1 cellular context compared by ENCODE assay signal in the genomic region with DNA sequence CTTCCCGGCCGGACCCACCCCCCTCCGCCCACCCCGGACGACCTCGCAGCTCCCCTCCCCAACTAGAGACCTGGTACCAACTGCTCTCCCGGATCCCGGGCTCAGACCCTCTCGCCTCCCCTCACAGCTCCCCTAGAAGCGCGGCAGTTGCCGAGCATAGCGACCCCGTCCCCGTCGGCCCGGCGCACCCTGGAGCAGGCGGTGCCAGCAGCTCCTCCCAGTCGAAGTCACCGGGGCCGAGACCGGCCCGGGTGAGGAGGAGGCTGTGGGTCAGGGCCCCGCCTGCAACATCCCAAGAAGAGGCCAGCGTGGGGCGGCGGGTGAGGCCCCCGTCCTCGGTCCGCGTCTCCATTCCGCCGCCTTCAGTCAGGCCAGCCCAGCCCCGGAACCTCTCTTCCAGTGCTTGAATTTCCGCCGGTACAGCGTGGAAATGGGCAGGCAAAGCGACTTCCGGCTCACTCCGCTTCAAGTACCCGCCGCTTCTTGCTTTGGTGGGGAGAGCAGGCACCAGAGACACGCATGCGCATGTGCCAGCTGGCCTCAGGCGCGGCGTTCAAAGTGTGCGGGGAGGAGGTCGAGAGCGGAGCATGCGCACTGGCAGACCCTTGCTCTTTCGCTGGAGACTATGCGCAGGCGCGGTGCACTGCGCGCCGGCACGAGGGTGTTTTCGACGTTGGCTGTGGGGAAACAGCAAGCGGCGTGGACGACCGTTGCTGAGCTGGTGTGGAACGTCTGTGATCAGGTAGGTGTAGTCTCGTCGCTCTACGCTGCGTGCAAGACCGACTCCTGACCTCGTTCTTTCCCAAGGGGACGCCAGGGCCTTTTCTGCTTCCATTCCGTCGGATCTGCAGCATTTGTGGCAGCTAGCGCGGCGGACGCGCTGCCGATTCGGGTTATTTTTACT.
TF ChIP-seq lines count a peak whose summit lies in the region.

C10orf88 (minus strand) TSS at position 401 of the 904 bp plus-strand sequence; CDS start at position 352, 49 bp downstream.

TF ChIP-seq in HEK293, 187 proteins besides CTCF, POLR2A, EP300 and RAD21 (continued from another document and continues in another):
- TF ChIP-seq, protein P1, sequence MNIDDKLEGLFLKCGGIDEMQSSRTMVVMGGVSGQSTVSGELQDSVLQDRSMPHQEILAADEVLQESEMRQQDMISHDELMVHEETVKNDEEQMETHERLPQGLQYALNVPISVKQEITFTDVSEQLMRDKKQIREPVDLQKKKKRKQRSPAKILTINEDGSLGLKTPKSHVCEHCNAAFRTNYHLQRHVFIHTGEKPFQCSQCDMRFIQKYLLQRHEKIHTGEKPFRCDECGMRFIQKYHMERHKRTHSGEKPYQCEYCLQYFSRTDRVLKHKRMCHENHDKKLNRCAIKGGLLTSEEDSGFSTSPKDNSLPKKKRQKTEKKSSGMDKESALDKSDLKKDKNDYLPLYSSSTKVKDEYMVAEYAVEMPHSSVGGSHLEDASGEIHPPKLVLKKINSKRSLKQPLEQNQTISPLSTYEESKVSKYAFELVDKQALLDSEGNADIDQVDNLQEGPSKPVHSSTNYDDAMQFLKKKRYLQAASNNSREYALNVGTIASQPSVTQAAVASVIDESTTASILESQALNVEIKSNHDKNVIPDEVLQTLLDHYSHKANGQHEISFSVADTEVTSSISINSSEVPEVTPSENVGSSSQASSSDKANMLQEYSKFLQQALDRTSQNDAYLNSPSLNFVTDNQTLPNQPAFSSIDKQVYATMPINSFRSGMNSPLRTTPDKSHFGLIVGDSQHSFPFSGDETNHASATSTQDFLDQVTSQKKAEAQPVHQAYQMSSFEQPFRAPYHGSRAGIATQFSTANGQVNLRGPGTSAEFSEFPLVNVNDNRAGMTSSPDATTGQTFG (tag by site-specific recombination; IDR thresholded peaks at IDR 0.05; ENCODE audit: borderline replicate concordance): no peak
- TF ChIP-seq SCRT2 (tag by site-specific recombination; IDR thresholded peaks at IDR 0.05): 0 out of 2 replicates have a peak, but pooled peaks have one; percentile 29
- no peak for TF ChIP-seq ZNF837 (tag by site-specific recombination; IDR thresholded peaks at IDR 0.05)
- peak; percentile 92 for TF ChIP-seq ZBTB20 (tag by site-specific recombination; IDR thresholded peaks at IDR 0.05)
- no peak for TF ChIP-seq ZNF585B (tag by site-specific recombination; IDR thresholded peaks at IDR 0.05)
- TF ChIP-seq ZXDB (tag by site-specific recombination; IDR thresholded peaks at IDR 0.05): peak; percentile 91
- no peak for TF ChIP-seq ZNF138 (tag by site-specific recombination; IDR thresholded peaks at IDR 0.05; ENCODE audit: borderline replicate concordance)
- no peak for TF ChIP-seq MEIS1 (CRISPR knock-in tag; IDR thresholded peaks at IDR 0.05; ENCODE audit: borderline replicate concordance)
- TF ChIP-seq SCRT1 (tag by site-specific recombination; IDR thresholded peaks at IDR 0.05; ENCODE audit: borderline replicate concordance): no peak
- TF ChIP-seq, protein P2, sequence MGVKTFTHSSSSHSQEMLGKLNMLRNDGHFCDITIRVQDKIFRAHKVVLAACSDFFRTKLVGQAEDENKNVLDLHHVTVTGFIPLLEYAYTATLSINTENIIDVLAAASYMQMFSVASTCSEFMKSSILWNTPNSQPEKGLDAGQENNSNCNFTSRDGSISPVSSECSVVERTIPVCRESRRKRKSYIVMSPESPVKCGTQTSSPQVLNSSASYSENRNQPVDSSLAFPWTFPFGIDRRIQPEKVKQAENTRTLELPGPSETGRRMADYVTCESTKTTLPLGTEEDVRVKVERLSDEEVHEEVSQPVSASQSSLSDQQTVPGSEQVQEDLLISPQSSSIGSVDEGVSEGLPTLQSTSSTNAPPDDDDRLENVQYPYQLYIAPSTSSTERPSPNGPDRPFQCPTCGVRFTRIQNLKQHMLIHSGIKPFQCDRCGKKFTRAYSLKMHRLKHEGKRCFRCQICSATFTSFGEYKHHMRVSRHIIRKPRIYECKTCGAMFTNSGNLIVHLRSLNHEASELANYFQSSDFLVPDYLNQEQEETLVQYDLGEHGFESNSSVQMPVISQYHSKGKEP (tag by site-specific recombination; IDR thresholded peaks at IDR 0.05): no peak; the same call in 1 of the 2 replicates
- peak; percentile 45; the same call in 1 of the 2 replicates for TF ChIP-seq ZNF133 (tag by site-specific recombination; IDR thresholded peaks at IDR 0.05)
- no peak for TF ChIP-seq ELK4 (IDR thresholded peaks at IDR 0.05; ENCODE audit: borderline replicate concordance, low read depth, low read length)
- TF ChIP-seq ZNF121 (tag by site-specific recombination; IDR thresholded peaks at IDR 0.05): no peak; the same call in 1 of the 2 replicates
- TF ChIP-seq ZBTB1 (tag by site-specific recombination; IDR thresholded peaks at IDR 0.05): no peak; the same call in 1 of the 2 replicates
- TF ChIP-seq KLF16 (tag by site-specific recombination; IDR thresholded peaks at IDR 0.05): peak; percentile 97
- TF ChIP-seq ZNF2 (tag by site-specific recombination; IDR thresholded peaks at IDR 0.05): peak; percentile 93
- no peak for TF ChIP-seq ZNF211 (tag by site-specific recombination; IDR thresholded peaks at IDR 0.05; ENCODE audit: low read depth)
- TF ChIP-seq, protein P3, sequence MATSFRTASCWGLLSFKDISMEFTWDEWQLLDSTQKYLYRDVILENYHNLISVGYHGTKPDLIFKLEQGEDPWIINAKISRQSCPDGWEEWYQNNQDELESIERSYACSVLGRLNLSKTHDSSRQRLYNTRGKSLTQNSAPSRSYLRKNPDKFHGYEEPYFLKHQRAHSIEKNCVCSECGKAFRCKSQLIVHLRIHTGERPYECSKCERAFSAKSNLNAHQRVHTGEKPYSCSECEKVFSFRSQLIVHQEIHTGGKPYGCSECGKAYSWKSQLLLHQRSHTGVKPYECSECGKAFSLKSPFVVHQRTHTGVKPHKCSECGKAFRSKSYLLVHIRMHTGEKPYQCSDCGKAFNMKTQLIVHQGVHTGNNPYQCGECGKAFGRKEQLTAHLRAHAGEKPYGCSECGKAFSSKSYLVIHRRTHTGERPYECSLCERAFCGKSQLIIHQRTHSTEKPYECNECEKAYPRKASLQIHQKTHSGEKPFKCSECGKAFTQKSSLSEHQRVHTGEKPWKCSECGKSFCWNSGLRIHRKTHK (tag by site-specific recombination; IDR thresholded peaks at IDR 0.05): no peak
- no peak; the same call in 1 of the 2 replicates for TF ChIP-seq GLIS1 (tag by site-specific recombination; IDR thresholded peaks at IDR 0.05)
- no peak for TF ChIP-seq ZNF670 (tag by site-specific recombination; IDR thresholded peaks at IDR 0.05; ENCODE audit: low read depth)
- no peak for TF ChIP-seq MYNN (tag by site-specific recombination; IDR thresholded peaks at IDR 0.05; ENCODE audit: borderline replicate concordance)
- TF ChIP-seq ZNF548 (tag by site-specific recombination; IDR thresholded peaks at IDR 0.05): no peak
- TF ChIP-seq AEBP2 (tag by site-specific recombination; IDR thresholded peaks at IDR 0.05; ENCODE audit: borderline replicate concordance): no peak
- no peak for TF ChIP-seq ZNF184 (tag by site-specific recombination; IDR thresholded peaks at IDR 0.05)
- TF ChIP-seq WT1 (tag by site-specific recombination; IDR thresholded peaks at IDR 0.05): no peak; the same call in 1 of the 2 replicates
- TF ChIP-seq SP7 (tag by site-specific recombination; IDR thresholded peaks at IDR 0.05): peak; percentile 88
- no peak for TF ChIP-seq ZNF529 (tag by site-specific recombination; IDR thresholded peaks at IDR 0.05; ENCODE audit: insufficient replicate concordance)
- peak; percentile 93 for TF ChIP-seq KLF7 (tag by site-specific recombination; IDR thresholded peaks at IDR 0.05; ENCODE audit: borderline replicate concordance)
- peak; percentile 86 for TF ChIP-seq SP2 (tag by site-specific recombination; IDR thresholded peaks at IDR 0.05)
- peak; percentile 68 for TF ChIP-seq REST (tag by site-specific recombination; IDR thresholded peaks at IDR 0.05)
- 0 out of 2 replicates have a peak, but pooled peaks have one; percentile 11 for TF ChIP-seq ZNF37A (tag by site-specific recombination; IDR thresholded peaks at IDR 0.05)
- no peak for TF ChIP-seq ZNF175 (tag by site-specific recombination; IDR thresholded peaks at IDR 0.05)
- TF ChIP-seq SETDB1 (IDR thresholded peaks at IDR 0.05; ENCODE audit: insufficient read length, low read length): peak; percentile 94
- TF ChIP-seq HOXC10 (CRISPR knock-in tag; IDR thresholded peaks at IDR 0.05): no peak
- no peak for TF ChIP-seq ZNF560 (tag by site-specific recombination; IDR thresholded peaks at IDR 0.05; ENCODE audit: borderline replicate concordance)
- TF ChIP-seq, protein P4, sequence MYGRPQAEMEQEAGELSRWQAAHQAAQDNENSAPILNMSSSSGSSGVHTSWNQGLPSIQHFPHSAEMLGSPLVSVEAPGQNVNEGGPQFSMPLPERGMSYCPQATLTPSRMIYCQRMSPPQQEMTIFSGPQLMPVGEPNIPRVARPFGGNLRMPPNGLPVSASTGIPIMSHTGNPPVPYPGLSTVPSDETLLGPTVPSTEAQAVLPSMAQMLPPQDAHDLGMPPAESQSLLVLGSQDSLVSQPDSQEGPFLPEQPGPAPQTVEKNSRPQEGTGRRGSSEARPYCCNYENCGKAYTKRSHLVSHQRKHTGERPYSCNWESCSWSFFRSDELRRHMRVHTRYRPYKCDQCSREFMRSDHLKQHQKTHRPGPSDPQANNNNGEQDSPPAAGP (tag by site-specific recombination; IDR thresholded peaks at IDR 0.05): peak; percentile 83; the same call in 1 of the 2 replicates
- no peak for TF ChIP-seq ZNF654 (tag by site-specific recombination; IDR thresholded peaks at IDR 0.05; ENCODE audit: low read depth)
- TF ChIP-seq ZNF394 (tag by site-specific recombination; IDR thresholded peaks at IDR 0.05; ENCODE audit: borderline replicate concordance): peak; percentile 71; the same call in 1 of the 2 replicates
- TF ChIP-seq HIC1 (tag by site-specific recombination; IDR thresholded peaks at IDR 0.05): peak; percentile 85
- TF ChIP-seq ZNF24 (tag by site-specific recombination; IDR thresholded peaks at IDR 0.05): peak; percentile 82
- TF ChIP-seq ZNF423 (tag by site-specific recombination; IDR thresholded peaks at IDR 0.05): peak; percentile 54; the same call in 1 of the 2 replicates
- TF ChIP-seq ZBTB17 (tag by site-specific recombination; IDR thresholded peaks at IDR 0.05): peak; percentile 74
